In the genomic region with DNA sequence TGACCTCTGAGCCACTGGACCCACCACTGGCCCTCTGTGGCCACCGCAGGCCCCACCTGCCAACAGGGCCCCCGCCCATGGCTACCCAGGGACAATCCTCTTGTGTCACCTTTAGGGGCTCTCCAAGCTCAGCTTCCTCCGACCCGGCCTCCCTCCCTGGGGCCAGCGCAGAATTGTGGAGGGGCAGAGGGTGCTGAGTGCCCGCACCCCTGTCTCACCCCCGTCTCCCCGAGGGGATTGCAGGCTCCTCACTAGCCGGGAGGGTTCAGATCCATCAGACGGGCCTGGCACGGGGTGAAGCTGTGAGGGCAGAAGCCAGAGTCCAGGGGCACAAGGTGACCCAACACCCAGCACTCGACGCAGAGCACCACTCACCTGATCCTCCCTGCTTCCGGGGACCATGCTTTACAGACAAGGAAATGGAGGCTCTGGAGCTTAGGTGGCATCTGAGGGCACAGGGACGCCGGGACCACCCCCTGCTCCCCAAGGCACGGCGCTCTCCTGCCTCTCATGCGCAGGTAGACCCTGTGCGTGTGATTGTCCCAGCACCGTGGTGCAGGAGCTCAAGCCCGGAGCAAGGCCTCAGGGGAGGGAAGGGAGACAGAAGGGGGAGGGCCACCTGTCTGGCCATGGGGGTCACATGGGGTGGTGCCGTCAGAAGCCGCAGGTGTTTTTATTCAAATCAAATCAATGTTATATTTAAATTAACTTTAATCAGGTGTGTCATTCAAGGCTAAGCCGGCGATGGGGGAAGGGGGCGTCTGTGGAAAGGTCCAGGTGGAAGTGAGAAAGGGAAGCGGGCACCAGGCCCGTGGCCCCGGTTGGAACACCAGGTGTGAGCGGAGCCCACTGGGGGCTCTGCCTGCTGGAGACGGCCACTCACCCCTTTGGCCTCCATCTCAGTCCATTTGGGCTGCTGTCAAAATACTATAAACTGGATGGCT, we compare ENCODE assay signal across 21 cellular contexts. TPM values are rescaled to one million over a fixed set of nuclear protein-coding genes. Genes with fewer than 3 reads are reported as not detected.
"Had no signal": no experiment of that assay in that cellular context is flagged by ENCODE, and none has a peak within 500 bp of the region (broad histone marks: within the 10 kb centered on the region; RNA-seq: fewer than 3 reads in every experiment).

No MANE protein-coding gene starts in this region.

- H3K9me3 ChIP-seq: SJSA1 had no signal

- H3K27ac ChIP-seq: SJSA1, SK-N-MC had no signal

- H3K36me3 ChIP-seq: SJSA1 had no signal

- H3K4me1 ChIP-seq: SJSA1 had no signal

- H3K4me3 ChIP-seq: SJSA1, SK-N-MC had no signal

- DNase-seq: KBM-7, NCI-H1092 treated with DMSO at 0.1 percent for 48 hours, NCI-H1436, NCI-H187, NCI-H2029, NCI-H2081 treated with DMSO at 0.1 percent for 48 hours, NCI-H2171, NCI-H226, NCI-H446, NCI-H510A, NCI-H524 treated with DMSO at 0.1 percent for 48 hours, NCI-H69, NCI-H774, Right ventricle myocardium superior, RPMI8226, SIG-M5 had no signal

RNA-seq across cellular contexts. Expression of a gene that starts 21.6 kb away (rescaled TPM):
- total RNA-seq: HT-29, LHCN-M2, MCF 10A, Right ventricle myocardium superior, SJSA1 had no signal
